ENCODE assay signal across 8 cellular contexts in the genomic region with DNA sequence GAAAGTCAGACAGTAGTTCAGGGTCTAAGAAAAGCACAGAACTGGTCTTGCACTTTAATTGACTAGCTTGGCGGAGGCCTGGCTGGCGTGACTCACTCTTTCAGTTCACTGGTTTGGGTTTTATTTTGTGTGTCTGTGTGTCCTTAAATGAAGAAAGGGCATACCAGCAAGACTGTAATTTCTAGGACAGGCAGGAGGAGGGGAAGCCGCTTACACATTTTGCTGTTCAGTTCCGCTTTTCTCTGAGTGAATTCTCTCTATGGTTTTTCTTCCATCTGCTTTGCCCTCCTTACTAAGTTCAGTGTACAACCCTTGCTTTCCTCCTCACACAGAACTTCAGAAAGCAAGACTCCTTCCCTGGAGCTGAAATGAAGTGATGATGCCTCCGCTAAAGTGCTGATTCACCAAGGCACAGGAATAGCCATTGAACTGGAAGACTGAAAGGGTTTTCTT.
DNase-seq lines count a peak whose midpoint lies in the region; ATAC-seq and TF ChIP-seq lines count a peak whose summit lies in the region.

No MANE protein-coding gene starts in this region.

- H3K36me3 ChIP-seq in mesenchymal stem cell (ENCODE audit: control insufficient read depth in 1 of 2, insufficient read depth in 2 of 2, low read depth in 1 of 2, low read length in 2 of 2), result no peaks in the 10 kb centered on the region
- H3K36me3 ChIP-seq in hepatocyte (replicated peaks; ENCODE audit: insufficient read depth, low read depth), result no peaks in the 10 kb centered on the region
- no peaks in the 10 kb centered on the region for H3K36me3 ChIP-seq in PC-3 (ENCODE audit: low read depth, low read length)

- H3K27ac ChIP-seq in angular gyrus (ENCODE audit: low read depth, low read length), result peak overlapping the region; percentile 34
- no peak overlapping the region for H3K27ac ChIP-seq in mesenchymal stem cell (ENCODE audit: low read length, poor library complexity, severe bottlenecking)
- no peak overlapping the region for H3K27ac ChIP-seq in hepatocyte
- H3K27ac ChIP-seq in PC-3 (ENCODE audit: low read length), result no peak overlapping the region

- H3K79me1 ChIP-seq in mesenchymal stem cell (replicated peaks; ENCODE audit: low read length, poor library complexity, severe bottlenecking), result no peaks in the 10 kb centered on the region

- CTCF ChIA-PET in PC-3 (lab: Charles Lee), result no interaction called here

- H3K9me3 ChIP-seq in mesenchymal stem cell (ENCODE audit: control insufficient read depth, low read length), result no peaks in the 10 kb centered on the region
- no peaks in the 10 kb centered on the region for H3K9me3 ChIP-seq in hepatocyte (ENCODE audit: low read depth)
- H3K9me3 ChIP-seq in PC-3 (ENCODE audit: low read length), result no peaks in the 10 kb centered on the region

- H3K4me1 ChIP-seq in mesenchymal stem cell (ENCODE audit: control insufficient read depth, insufficient read depth, low read depth, low read length) (no peaks in the 10 kb centered on the region), hepatocyte (ENCODE audit: insufficient read depth) (no peaks in the 10 kb centered on the region), PC-3 (ENCODE audit: insufficient read depth, low read length) (0 out of 2 replicates have a peak, but pooled peaks cover 9% of the 10 kb centered on the region)

- H3K79me2 ChIP-seq in hepatocyte, result no peaks in the 10 kb centered on the region
- H3K79me2 ChIP-seq in PC-3 (ENCODE audit: low read length), result no peaks in the 10 kb centered on the region

- no peak overlapping the region for H4K8ac ChIP-seq in mesenchymal stem cell (ENCODE audit: low read length)

- H3K9ac ChIP-seq in mesenchymal stem cell (ENCODE audit: low read length) (peak overlapping the region; percentile 19), PC-3 (ENCODE audit: low read length) (no peak overlapping the region)

- no peak overlapping the region for H2AK5ac ChIP-seq in mesenchymal stem cell (ENCODE audit: low read length, severe bottlenecking)

- H3K14ac ChIP-seq in mesenchymal stem cell (ENCODE audit: low read length in 2 of 2), result no peak overlapping the region

- H2AFZ ChIP-seq in mesenchymal stem cell (ENCODE audit: low read depth, low read length), result no peak overlapping the region
- no peak overlapping the region for H2AFZ ChIP-seq in hepatocyte
- no peak overlapping the region for H2AFZ ChIP-seq in PC-3 (ENCODE audit: low read length)

- H3K4ac ChIP-seq in mesenchymal stem cell (ENCODE audit: low read depth in 1 of 2, low read length in 2 of 2), result no peak overlapping the region

- H2BK120ac ChIP-seq in mesenchymal stem cell (ENCODE audit: low read depth, low read length), result no peak overlapping the region

- whole genome bisulfite sequencing in mesenchymal stem cell, result 86% methylated on average over 5 of the region's 5 CpGs
- WGBS in hepatocyte (ENCODE audit: low lambda C conversion rate, missing lambda C conversion rate), result 93% methylated on average over 5 of the region's 5 CpGs

- no peaks in the 10 kb centered on the region for H3K9me2 ChIP-seq in hepatocyte (replicated peaks; ENCODE audit: insufficient read depth)
- H3K9me2 ChIP-seq in PC-3 (replicated peaks; ENCODE audit: low read length), result no peaks in the 10 kb centered on the region

- H3K4me2 ChIP-seq in mesenchymal stem cell (ENCODE audit: low read length, poor library complexity, severe bottlenecking) (no peak overlapping the region), hepatocyte (no peak overlapping the region), PC-3 (ENCODE audit: low read length) (no peak overlapping the region)

- TF ChIP-seq CTCF in hepatocyte (IDR thresholded peaks at IDR 0.05; ENCODE audit: poor library complexity) (no peak), PC-3 (conservative IDR thresholded peaks at IDR 0.05; ENCODE audit: low read depth, low read length) (no peak)

- no peaks in the 10 kb centered on the region for H3F3A ChIP-seq in PC-3 (ENCODE audit: low read length, unreplicated experiment)

- H3K27me3 ChIP-seq in mesenchymal stem cell (ENCODE audit: control insufficient read depth in 1 of 2, insufficient read depth in 1 of 2, low read length in 2 of 2) (no peaks in the 10 kb centered on the region), hepatocyte (no peaks in the 10 kb centered on the region), PC-3 (ENCODE audit: low read length) (no peaks in the 10 kb centered on the region)

- H2BK15ac ChIP-seq in mesenchymal stem cell (ENCODE audit: low read depth, poor library complexity, severe bottlenecking), result no peak overlapping the region

- DNase-seq in Right ventricle myocardium inferior (ENCODE audit: missing footprints) (no peak), cardiac septum (ENCODE audit: low spot score) (no peak), mesenchymal stem cell (peak; percentile 17), hepatocyte (ENCODE audit: low spot score) (no peak), PC-3 (no peak)
- DNase-seq in effector CD8-positive, alpha-beta T cell (lab: John Stamatoyannopoulos, UW), result no peak

- H2BK5ac ChIP-seq in mesenchymal stem cell (ENCODE audit: low read depth, low read length, poor library complexity, severe bottlenecking), result no peak overlapping the region

- H4K91ac ChIP-seq in mesenchymal stem cell (ENCODE audit: low read length), result no peak overlapping the region

- H3K18ac ChIP-seq in mesenchymal stem cell (ENCODE audit: low read depth in 1 of 2, low read length in 2 of 2), result no peak overlapping the region

- BruUV-seq in PC-3 (replicated peaks; lab: Mats Ljungman, UMichigan), result no TSS peak

- POLR2A ChIA-PET in PC-3 (lab: Charles Lee; ENCODE audit: unreplicated experiment), result interaction anchor here (0.6 kb wide), 1 partner anchor 151 kb away, joined by 10 read pairs; a partner anchor contains a TSS

- H3K4me3 ChIP-seq in mesenchymal stem cell (ENCODE audit: insufficient read depth in 1 of 2, low read depth in 1 of 2, low read length in 2 of 2) (no peak overlapping the region), hepatocyte (no peak overlapping the region), PC-3 (ENCODE audit: low read length) (no peak overlapping the region)

- ATAC-seq in Right ventricle myocardium inferior, result peak; percentile 47
- peak; percentile 45 for ATAC-seq in HG03159 (IDR thresholded peaks at IDR 0.05; ENCODE audit: unreplicated experiment)
- no peak for ATAC-seq in PC-3

- H4K20me1 ChIP-seq in hepatocyte (ENCODE audit: insufficient read depth, poor library complexity, severe bottlenecking), result no peaks in the 10 kb centered on the region
- H4K20me1 ChIP-seq in PC-3 (ENCODE audit: low read length), result no peaks in the 10 kb centered on the region

- no peak overlapping the region for H2BK12ac ChIP-seq in mesenchymal stem cell (ENCODE audit: low read length in 2 of 2)

- H3K23ac ChIP-seq in mesenchymal stem cell (ENCODE audit: low read length in 2 of 2), result no peak overlapping the region

- intact Hi-C loops in Right ventricle myocardium inferior (cut with DNase I), result loop anchor here (2.0 to 5.0 kb wide), 3 partner anchors 55 to 151 kb away; a partner anchor contains a TSS
- intact Hi-C loops in cardiac septum (cut with DNase I), result loop anchor here (2.0 to 5.0 kb wide), 3 partner anchors 55 to 1453 kb away; a partner anchor contains a TSS
- intact Hi-C loops in PC-3 (cut with micrococcal nuclease), result loop anchor here (5.0 to 10.0 kb wide), 2 partner anchors 95 to 1453 kb away; no protein-coding TSS in a partner anchor
